Comparison of ENCODE assay signal across 14 cellular contexts in the genomic region with DNA sequence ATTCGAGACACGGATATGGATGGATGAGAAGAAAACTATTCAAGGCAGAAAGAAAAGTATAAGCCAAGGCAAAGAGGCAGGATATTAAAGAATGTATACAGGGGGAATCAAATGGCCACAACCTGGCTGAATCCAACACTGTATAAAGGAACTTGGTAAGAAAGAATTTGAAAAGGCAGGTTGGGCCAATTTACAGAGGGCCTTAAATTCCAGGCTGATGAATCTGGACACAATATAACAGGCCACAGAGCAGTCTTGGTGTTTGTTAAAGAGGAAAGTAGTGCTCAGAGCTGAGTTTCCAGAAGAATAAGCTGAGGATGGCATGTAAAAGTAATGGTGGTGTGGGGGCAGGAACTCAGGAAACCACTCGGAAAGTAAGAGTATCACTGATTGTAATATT.
DNase-seq lines count a peak whose midpoint lies in the region; ATAC-seq, FAIRE-seq and TF ChIP-seq lines count a peak whose summit lies in the region.
"Had no signal": no experiment of that assay in that cellular context is flagged by ENCODE, and none has a peak within 500 bp of the region (broad histone marks: within the 10 kb centered on the region; RNA-seq: fewer than 3 reads in every experiment).

No MANE protein-coding gene starts in this region.

- H3K27me3 ChIP-seq in astrocyte (ENCODE audit: insufficient read depth, low read length): no peaks in the 10 kb centered on the region
- no peaks in the 10 kb centered on the region for H3K27me3 ChIP-seq in left lung
- H3K27me3 ChIP-seq: BLaER1 had no signal

- H4K20me1 ChIP-seq in astrocyte (ENCODE audit: insufficient read depth, low read length): no peaks in the 10 kb centered on the region
- H4K20me1 ChIP-seq: BLaER1 had no signal

- H3K9ac ChIP-seq in astrocyte (ENCODE audit: low read length): no peak overlapping the region
- H3K9ac ChIP-seq: BLaER1 had no signal

- H3K36me3 Mint-ChIP-seq in astrocyte (ENCODE audit: low read depth, unreplicated experiment): no peaks in the 10 kb centered on the region

- H3K36me3 ChIP-seq in astrocyte (ENCODE audit: insufficient read depth, low read length) (no peaks in the 10 kb centered on the region), left lung (no peaks in the 10 kb centered on the region)
- H3K36me3 ChIP-seq: BLaER1 had no signal

- H3K9me3 ChIP-seq in astrocyte (ENCODE audit: insufficient read depth, low read depth, low read length): no peaks in the 10 kb centered on the region
- H3K9me3 ChIP-seq in left lung: no peaks in the 10 kb centered on the region
- H3K9me3 ChIP-seq: BLaER1 had no signal

- H3K9me3 Mint-ChIP-seq in astrocyte (ENCODE audit: unreplicated experiment): no peaks in the 10 kb centered on the region
- H3K9me3 Mint-ChIP-seq: H9 had no signal

- H3K4me1 ChIP-seq in astrocyte (ENCODE audit: insufficient read depth, low read length): no peaks in the 10 kb centered on the region
- no peaks in the 10 kb centered on the region for H3K4me1 ChIP-seq in left lung

- H3K27me3 Mint-ChIP-seq in astrocyte (ENCODE audit: low read depth, unreplicated experiment): peaks cover 4% of the 10 kb centered on the region

- intact Hi-C loops in left lung (cut with DNase I): no loop called here

- H3K27ac ChIP-seq in astrocyte (ENCODE audit: low read depth, low read length) (no peak overlapping the region), left lung (no peak overlapping the region)
- H3K27ac ChIP-seq: BLaER1 had no signal

- peaks cover 3% of the 10 kb centered on the region for H3K4me1 Mint-ChIP-seq in astrocyte (ENCODE audit: low read depth, unreplicated experiment)
- H3K4me1 Mint-ChIP-seq: H9 had no signal

- TF ChIP-seq CTCF in astrocyte (IDR thresholded peaks at IDR 0.05; ENCODE audit: insufficient read depth, low read depth, low read length) (no peak), left lung (IDR thresholded peaks at IDR 0.05) (no peak)

- no peak overlapping the region for H3K4me3 Mint-ChIP-seq in astrocyte (ENCODE audit: unreplicated experiment)
- H3K4me3 Mint-ChIP-seq: H9 had no signal

- FAIRE-seq in astrocyte (lab: Jason Lieb, UNC): no peak
- FAIRE-seq: A204.1, G401.6 had no signal

- H2AFZ ChIP-seq in astrocyte (ENCODE audit: low read depth, low read length): no peak overlapping the region

- H3K27ac Mint-ChIP-seq in astrocyte (ENCODE audit: unreplicated experiment): no peak overlapping the region
- H3K27ac Mint-ChIP-seq: H9 had no signal

- no peak for ATAC-seq in left lung

- H3K4me3 ChIP-seq in astrocyte (ENCODE audit: insufficient read depth, low read depth, low read length): no peak overlapping the region
- H3K4me3 ChIP-seq in left lung: no peak overlapping the region
- H3K4me3 ChIP-seq: BLaER1 had no signal

- H3K79me2 ChIP-seq in astrocyte (ENCODE audit: insufficient read depth, low read length): no peaks in the 10 kb centered on the region

- DNase-seq in EH (ENCODE audit: low read depth) (peak; percentile 26), astrocyte (ENCODE audit: low read depth) (peak; percentile 57), iris pigment epithelial cell (ENCODE audit: low read depth) (peak; percentile 14), D341Med (ENCODE audit: low spot score) (no peak), NCI-H2029 treated with DMSO at 0.1 percent for 48 hours (lab: John Stamatoyannopoulos, UW) (no peak), left lung (no peak), SW 1271 (lab: John Stamatoyannopoulos, UW) (no peak)
- DNase-seq: DMS 273 treated with DMSO at 0.1 percent for 48 hours, EL, GOT3, H9 had no signal

- no peak overlapping the region for H3K4me2 ChIP-seq in astrocyte (ENCODE audit: low read length)
- H3K4me2 ChIP-seq: BLaER1 had no signal

Comparison
In these comparisons a context has a peak if more than half of its experiments do, and no peak if none do; other contexts are left out.
1. DNase-seq: peak in EH (single experiment), astrocyte (single experiment) and iris pigment epithelial cell (single experiment); none in D341Med (single experiment), NCI-H2029 treated with DMSO at 0.1 percent for 48 hours (single experiment), left lung (0 of 2) and SW 1271 (0 of 2).